ENCODE assay signal across 13 cellular contexts in genomic region chrX:40418413-40419195, GRCh38.
DNase-seq lines count a peak whose midpoint lies in the region; ATAC-seq lines count a peak whose summit lies in the region.
"Had no signal": no experiment of that assay in that cellular context is flagged by ENCODE, and none has a peak within 500 bp of the region (broad histone marks: within the 10 kb centered on the region; RNA-seq: fewer than 3 reads in every experiment).

No MANE protein-coding gene starts in this region.

- H3K4me3 Mint-ChIP-seq in activated T-cell treated with anti-CD3 and anti-CD28 coated beads, Interleukin-2, amount 50 U/mL, for 4 hours, result no peak overlapping the region

- DNase-seq in activated gamma-delta T cell treated with Interleukin-2 at 50 U/mL for 16 hours (peak; percentile 17), activated gamma-delta T cell (lab: John Stamatoyannopoulos, UW) (no peak), NCI-H446 treated with DMSO at 0.1 percent for 48 hours (lab: John Stamatoyannopoulos, UW) (peak; percentile 65), NCI-H1436 (lab: John Stamatoyannopoulos, UW) (no peak)
- DNase-seq in central memory CD4-positive, alpha-beta T cell, result peak; percentile 3
- peak; percentile 24 for DNase-seq in stimulated activated CD8-positive, alpha-beta memory T cell treated with anti-CD3 and anti-CD28 coated beads, Interleukin-4, amount 100 ng/mL, for 48 hours
- no peak for DNase-seq in activated T-cell treated with anti-CD3 and anti-CD28 coated beads, Interleukin-2, amount 50 U/mL, for 4 hours
- DNase-seq: foreskin fibroblast, GM23248, NCI-H2081, spleen, T1000 had no signal

- no peaks in the 10 kb centered on the region for H3K9me3 Mint-ChIP-seq in activated T-cell treated with anti-CD3 and anti-CD28 coated beads, Interleukin-2, amount 50 U/mL, for 4 hours

- H3K36me3 Mint-ChIP-seq in activated T-cell treated with anti-CD3 and anti-CD28 coated beads, Interleukin-2, amount 50 U/mL, for 4 hours (ENCODE audit: insufficient read depth), result no peaks in the 10 kb centered on the region

- no peaks in the 10 kb centered on the region for H3K27me3 Mint-ChIP-seq in activated T-cell treated with anti-CD3 and anti-CD28 coated beads, Interleukin-2, amount 50 U/mL, for 4 hours (ENCODE audit: low read depth)

- ATAC-seq in GM18861 (IDR thresholded peaks at IDR 0.05; ENCODE audit: unreplicated experiment), result no peak
- no peak for ATAC-seq in activated T-cell treated with anti-CD3 and anti-CD28 coated beads, Interleukin-2, amount 50 U/mL, for 4 hours

- H3K4me1 Mint-ChIP-seq in activated T-cell treated with anti-CD3 and anti-CD28 coated beads, Interleukin-2, amount 50 U/mL, for 4 hours (ENCODE audit: low read depth), result peaks cover 8% of the 10 kb centered on the region

Comparison
In these comparisons a context has a peak if more than half of its experiments do, and no peak if none do; other contexts are left out.
1. DNase-seq: peak in activated gamma-delta T cell treated with Interleukin-2 at 50 U/mL for 16 hours (single experiment), NCI-H446 treated with DMSO at 0.1 percent for 48 hours (single experiment), central memory CD4-positive, alpha-beta T cell (single experiment) and stimulated activated CD8-positive, alpha-beta memory T cell treated with anti-CD3 and anti-CD28 coated beads, Interleukin-4, amount 100 ng/mL, for 48 hours (single experiment); none in activated gamma-delta T cell (single experiment), NCI-H1436 (single experiment) and activated T-cell treated with anti-CD3 and anti-CD28 coated beads, Interleukin-2, amount 50 U/mL, for 4 hours (single experiment).